In genomic region chr1:38277646-38278045, GRCh38 we compare ENCODE assay signal across 7 cellular contexts.
"Had no signal": no experiment of that assay in that cellular context is flagged by ENCODE, and none has a peak within 500 bp of the region (broad histone marks: within the 10 kb centered on the region; RNA-seq: fewer than 3 reads in every experiment).

No MANE protein-coding gene starts in this region.

- FAIRE-seq: HepG2, HTR-8/SVneo, K562 had no signal

- H3K4me3 ChIP-seq: K562 had no signal

- H3K4me1 Mint-ChIP-seq: IgD-negative memory B cell had no signal

- H3K4me3 Mint-ChIP-seq: IgD-negative memory B cell had no signal

- DNase-seq: IMR-90, KBM-7 had no signal

- H3K27ac Mint-ChIP-seq: IgD-negative memory B cell had no signal

- H3K27ac ChIP-seq: HL-60 had no signal
